2 cellular contexts compared by ENCODE assay signal in genomic region chr18:30568333-30568732, GRCh38.
A peak's percentile ranks its signal among the peaks of the same experiment; 100 is the strongest.
TF ChIP-seq lines count a peak whose summit lies in the region.

No MANE protein-coding gene starts in this region.

TF ChIP-seq in GM12878, 131 proteins besides CTCF, POLR2A, EP300 and RAD21:
- no peak for TF ChIP-seq SP1 (IDR thresholded peaks at IDR 0.05; ENCODE audit: low read depth, low read length)
- TF ChIP-seq, protein P1, sequence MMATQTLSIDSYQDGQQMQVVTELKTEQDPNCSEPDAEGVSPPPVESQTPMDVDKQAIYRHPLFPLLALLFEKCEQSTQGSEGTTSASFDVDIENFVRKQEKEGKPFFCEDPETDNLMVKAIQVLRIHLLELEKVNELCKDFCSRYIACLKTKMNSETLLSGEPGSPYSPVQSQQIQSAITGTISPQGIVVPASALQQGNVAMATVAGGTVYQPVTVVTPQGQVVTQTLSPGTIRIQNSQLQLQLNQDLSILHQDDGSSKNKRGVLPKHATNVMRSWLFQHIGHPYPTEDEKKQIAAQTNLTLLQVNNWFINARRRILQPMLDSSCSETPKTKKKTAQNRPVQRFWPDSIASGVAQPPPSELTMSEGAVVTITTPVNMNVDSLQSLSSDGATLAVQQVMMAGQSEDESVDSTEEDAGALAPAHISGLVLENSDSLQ (IDR thresholded peaks at IDR 0.05): 0 out of 2 replicates have a peak, but pooled peaks have one; percentile 22

TF ChIP-seq in K562, 482 proteins besides CTCF, POLR2A, EP300 and RAD21 (continues in another document):
- TF ChIP-seq ZNF146 (CRISPR knock-in tag; IDR thresholded peaks at IDR 0.05; ENCODE audit: unreplicated experiment) (no peak), SAP30 (IDR thresholded peaks at IDR 0.05; ENCODE audit: borderline replicate concordance, insufficient read depth, low read depth, low read length, poor library complexity, severe bottlenecking) (no peak), MYC (IDR thresholded peaks at IDR 0.05; ENCODE audit: low read depth, low read length) (no peak), MYC (CRISPR knock-in tag; IDR thresholded peaks at IDR 0.05; ENCODE audit: borderline replicate concordance, low read depth) (no peak), E2F3 (CRISPR knock-in tag; IDR thresholded peaks at IDR 0.05) (no peak), NCOA4 (IDR thresholded peaks at IDR 0.05; ENCODE audit: partially characterized antibody) (no peak), RB1 (IDR thresholded peaks at IDR 0.05; ENCODE audit: low read depth) (no peak), KDM1A (IDR thresholded peaks at IDR 0.05) (peak; percentile 22 to 36; a peak in 1 of 4 replicates), TCF7L2 (IDR thresholded peaks at IDR 0.05; ENCODE audit: low read depth, low read length) (no peak), CREM (IDR thresholded peaks at IDR 0.05; ENCODE audit: low read depth) (no peak), KDM2B (CRISPR knock-in tag; IDR thresholded peaks at IDR 0.05) (no peak), FOXK2 (conservative IDR thresholded peaks at IDR 0.05 in 1 of 2, IDR thresholded peaks at IDR 0.05 in 1 of 2; ENCODE audit: low read depth in 2 of 2) (no peak), MEF2D (tag; conservative IDR thresholded peaks at IDR 0.05; ENCODE audit: low read depth) (no peak), ZFP30 (CRISPR knock-in tag; IDR thresholded peaks at IDR 0.05; ENCODE audit: borderline replicate concordance) (no peak), ZNF699 (CRISPR knock-in tag; IDR thresholded peaks at IDR 0.05; ENCODE audit: insufficient replicate concordance) (no peak), NCOA6 (IDR thresholded peaks at IDR 0.05) (no peak), THRAP3 (IDR thresholded peaks at IDR 0.05; ENCODE audit: borderline replicate concordance) (no peak), SMAD4 (CRISPR knock-in tag; conservative IDR thresholded peaks at IDR 0.05) (peak; percentile 64; the same call in 1 of the 2 replicates), HNRNPL (IDR thresholded peaks at IDR 0.05; ENCODE audit: low read depth, low read length) (no peak), RBBP5 (IDR thresholded peaks at IDR 0.05; ENCODE audit: borderline replicate concordance, insufficient read depth, low read length, poor library complexity, severe bottlenecking) (no peak), NFRKB (IDR thresholded peaks at IDR 0.05; ENCODE audit: low read depth) (no peak), BDP1 (IDR thresholded peaks at IDR 0.05; ENCODE audit: insufficient read depth, insufficient read length) (no peak), ERF (CRISPR knock-in tag; IDR thresholded peaks at IDR 0.05) (no peak), DNMT1 (IDR thresholded peaks at IDR 0.05) (no peak), PCBP2 (IDR thresholded peaks at IDR 0.05; ENCODE audit: low read depth, low read length, poor library complexity, severe bottlenecking) (no peak), FOXA1 (IDR thresholded peaks at IDR 0.05; ENCODE audit: borderline replicate concordance) (no peak), HNRNPLL (IDR thresholded peaks at IDR 0.05; ENCODE audit: low read depth, low read length, poor library complexity, severe bottlenecking) (no peak), ARNT (IDR thresholded peaks at IDR 0.05) (no peak), CBX2 (IDR thresholded peaks at IDR 0.05; ENCODE audit: insufficient read depth, low read length, poor library complexity, severe bottlenecking) (no peak), CCNT2 (IDR thresholded peaks at IDR 0.05; ENCODE audit: borderline replicate concordance, extremely low read depth, insufficient read length, low read depth, low read length) (no peak), STAT5A (IDR thresholded peaks at IDR 0.05; ENCODE audit: borderline replicate concordance, low read length) (peak; percentile 79; the same call in 1 of the 2 replicates), ETS2 (tag; IDR thresholded peaks at IDR 0.05; ENCODE audit: borderline replicate concordance, poor library complexity, severe bottlenecking) (no peak), EZH2 (IDR thresholded peaks at IDR 0.05; ENCODE audit: borderline replicate concordance, low read depth, low read length) (no peak), ZNF124 (CRISPR knock-in tag; IDR thresholded peaks at IDR 0.05) (no peak), DPF2 (IDR thresholded peaks at IDR 0.05) (no peak), ARID2 (IDR thresholded peaks at IDR 0.05) (no peak), PYGO2 (tag; IDR thresholded peaks at IDR 0.05) (no peak), ADNP (tag; IDR thresholded peaks at IDR 0.05) (no peak), WHSC1 (IDR thresholded peaks at IDR 0.05; ENCODE audit: low read length) (no peak), SMAD1 (IDR thresholded peaks at IDR 0.05; ENCODE audit: low read depth, low read length, partially characterized antibody) (no peak), ZKSCAN1 (IDR thresholded peaks at IDR 0.05; ENCODE audit: low read depth, low read length) (no peak), CHD4 (IDR thresholded peaks at IDR 0.05; ENCODE audit: insufficient read depth, insufficient replicate concordance, low read depth, low read length, poor library complexity, severe bottlenecking) (no peak), SUPT5H (IDR thresholded peaks at IDR 0.05) (no peak), ZBTB7A (IDR thresholded peaks at IDR 0.05; ENCODE audit: borderline replicate concordance, control insufficient read depth, low read depth, low read length) (no peak), ZNF165 (CRISPR knock-in tag; IDR thresholded peaks at IDR 0.05; ENCODE audit: borderline replicate concordance) (no peak), HEY1 (CRISPR knock-in tag; IDR thresholded peaks at IDR 0.05; ENCODE audit: borderline replicate concordance) (no peak), BHLHE40 (IDR thresholded peaks at IDR 0.05; ENCODE audit: low read length) (no peak), U2AF1 (optimal IDR thresholded peaks at IDR 0.05; ENCODE audit: low read depth, low read length) (no peak), HDAC3 (IDR thresholded peaks at IDR 0.05; ENCODE audit: borderline replicate concordance, partially characterized antibody) (no peak), SAFB2 (IDR thresholded peaks at IDR 0.05; ENCODE audit: borderline replicate concordance, low read depth, low read length, severe bottlenecking) (no peak)
- TF ChIP-seq, protein P2, sequence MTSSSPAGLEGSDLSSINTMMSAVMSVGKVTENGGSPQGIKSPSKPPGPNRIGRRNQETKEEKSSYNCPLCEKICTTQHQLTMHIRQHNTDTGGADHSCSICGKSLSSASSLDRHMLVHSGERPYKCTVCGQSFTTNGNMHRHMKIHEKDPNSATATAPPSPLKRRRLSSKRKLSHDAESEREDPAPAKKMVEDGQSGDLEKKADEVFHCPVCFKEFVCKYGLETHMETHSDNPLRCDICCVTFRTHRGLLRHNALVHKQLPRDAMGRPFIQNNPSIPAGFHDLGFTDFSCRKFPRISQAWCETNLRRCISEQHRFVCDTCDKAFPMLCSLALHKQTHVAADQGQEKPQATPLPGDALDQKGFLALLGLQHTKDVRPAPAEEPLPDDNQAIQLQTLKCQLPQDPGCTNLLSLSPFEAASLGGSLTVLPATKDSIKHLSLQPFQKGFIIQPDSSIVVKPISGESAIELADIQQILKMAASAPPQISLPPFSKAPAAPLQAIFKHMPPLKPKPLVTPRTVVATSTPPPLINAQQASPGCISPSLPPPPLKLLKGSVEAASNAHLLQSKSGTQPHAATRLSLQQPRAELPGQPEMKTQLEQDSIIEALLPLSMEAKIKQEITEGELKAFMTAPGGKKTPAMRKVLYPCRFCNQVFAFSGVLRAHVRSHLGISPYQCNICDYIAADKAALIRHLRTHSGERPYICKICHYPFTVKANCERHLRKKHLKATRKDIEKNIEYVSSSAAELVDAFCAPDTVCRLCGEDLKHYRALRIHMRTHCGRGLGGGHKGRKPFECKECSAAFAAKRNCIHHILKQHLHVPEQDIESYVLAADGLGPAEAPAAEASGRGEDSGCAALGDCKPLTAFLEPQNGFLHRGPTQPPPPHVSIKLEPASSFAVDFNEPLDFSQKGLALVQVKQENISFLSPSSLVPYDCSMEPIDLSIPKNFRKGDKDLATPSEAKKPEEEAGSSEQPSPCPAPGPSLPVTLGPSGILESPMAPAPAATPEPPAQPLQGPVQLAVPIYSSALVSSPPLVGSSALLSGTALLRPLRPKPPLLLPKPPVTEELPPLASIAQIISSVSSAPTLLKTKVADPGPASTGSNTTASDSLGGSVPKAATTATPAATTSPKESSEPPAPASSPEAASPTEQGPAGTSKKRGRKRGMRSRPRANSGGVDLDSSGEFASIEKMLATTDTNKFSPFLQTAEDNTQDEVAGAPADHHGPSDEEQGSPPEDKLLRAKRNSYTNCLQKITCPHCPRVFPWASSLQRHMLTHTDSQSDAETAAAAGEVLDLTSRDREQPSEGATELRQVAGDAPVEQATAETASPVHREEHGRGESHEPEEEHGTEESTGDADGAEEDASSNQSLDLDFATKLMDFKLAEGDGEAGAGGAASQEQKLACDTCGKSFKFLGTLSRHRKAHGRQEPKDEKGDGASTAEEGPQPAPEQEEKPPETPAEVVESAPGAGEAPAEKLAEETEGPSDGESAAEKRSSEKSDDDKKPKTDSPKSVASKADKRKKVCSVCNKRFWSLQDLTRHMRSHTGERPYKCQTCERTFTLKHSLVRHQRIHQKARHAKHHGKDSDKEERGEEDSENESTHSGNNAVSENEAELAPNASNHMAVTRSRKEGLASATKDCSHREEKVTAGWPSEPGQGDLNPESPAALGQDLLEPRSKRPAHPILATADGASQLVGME (CRISPR knock-in tag; IDR thresholded peaks at IDR 0.05): no peak
- TF ChIP-seq, protein P3, sequence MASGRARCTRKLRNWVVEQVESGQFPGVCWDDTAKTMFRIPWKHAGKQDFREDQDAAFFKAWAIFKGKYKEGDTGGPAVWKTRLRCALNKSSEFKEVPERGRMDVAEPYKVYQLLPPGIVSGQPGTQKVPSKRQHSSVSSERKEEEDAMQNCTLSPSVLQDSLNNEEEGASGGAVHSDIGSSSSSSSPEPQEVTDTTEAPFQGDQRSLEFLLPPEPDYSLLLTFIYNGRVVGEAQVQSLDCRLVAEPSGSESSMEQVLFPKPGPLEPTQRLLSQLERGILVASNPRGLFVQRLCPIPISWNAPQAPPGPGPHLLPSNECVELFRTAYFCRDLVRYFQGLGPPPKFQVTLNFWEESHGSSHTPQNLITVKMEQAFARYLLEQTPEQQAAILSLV (tag; IDR thresholded peaks at IDR 0.05): no peak
- TF ChIP-seq, protein P4, sequence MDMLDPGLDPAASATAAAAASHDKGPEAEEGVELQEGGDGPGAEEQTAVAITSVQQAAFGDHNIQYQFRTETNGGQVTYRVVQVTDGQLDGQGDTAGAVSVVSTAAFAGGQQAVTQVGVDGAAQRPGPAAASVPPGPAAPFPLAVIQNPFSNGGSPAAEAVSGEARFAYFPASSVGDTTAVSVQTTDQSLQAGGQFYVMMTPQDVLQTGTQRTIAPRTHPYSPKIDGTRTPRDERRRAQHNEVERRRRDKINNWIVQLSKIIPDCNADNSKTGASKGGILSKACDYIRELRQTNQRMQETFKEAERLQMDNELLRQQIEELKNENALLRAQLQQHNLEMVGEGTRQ (CRISPR knock-in tag; IDR thresholded peaks at IDR 0.05): no peak
- TF ChIP-seq, protein P5, sequence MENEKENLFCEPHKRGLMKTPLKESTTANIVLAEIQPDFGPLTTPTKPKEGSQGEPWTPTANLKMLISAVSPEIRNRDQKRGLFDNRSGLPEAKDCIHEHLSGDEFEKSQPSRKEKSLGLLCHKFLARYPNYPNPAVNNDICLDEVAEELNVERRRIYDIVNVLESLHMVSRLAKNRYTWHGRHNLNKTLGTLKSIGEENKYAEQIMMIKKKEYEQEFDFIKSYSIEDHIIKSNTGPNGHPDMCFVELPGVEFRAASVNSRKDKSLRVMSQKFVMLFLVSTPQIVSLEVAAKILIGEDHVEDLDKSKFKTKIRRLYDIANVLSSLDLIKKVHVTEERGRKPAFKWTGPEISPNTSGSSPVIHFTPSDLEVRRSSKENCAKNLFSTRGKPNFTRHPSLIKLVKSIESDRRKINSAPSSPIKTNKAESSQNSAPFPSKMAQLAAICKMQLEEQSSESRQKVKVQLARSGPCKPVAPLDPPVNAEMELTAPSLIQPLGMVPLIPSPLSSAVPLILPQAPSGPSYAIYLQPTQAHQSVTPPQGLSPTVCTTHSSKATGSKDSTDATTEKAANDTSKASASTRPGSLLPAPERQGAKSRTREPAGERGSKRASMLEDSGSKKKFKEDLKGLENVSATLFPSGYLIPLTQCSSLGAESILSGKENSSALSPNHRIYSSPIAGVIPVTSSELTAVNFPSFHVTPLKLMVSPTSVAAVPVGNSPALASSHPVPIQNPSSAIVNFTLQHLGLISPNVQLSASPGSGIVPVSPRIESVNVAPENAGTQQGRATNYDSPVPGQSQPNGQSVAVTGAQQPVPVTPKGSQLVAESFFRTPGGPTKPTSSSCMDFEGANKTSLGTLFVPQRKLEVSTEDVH (IDR thresholded peaks at IDR 0.05; ENCODE audit: low read depth, partially characterized antibody): no peak
- TF ChIP-seq, protein P6, sequence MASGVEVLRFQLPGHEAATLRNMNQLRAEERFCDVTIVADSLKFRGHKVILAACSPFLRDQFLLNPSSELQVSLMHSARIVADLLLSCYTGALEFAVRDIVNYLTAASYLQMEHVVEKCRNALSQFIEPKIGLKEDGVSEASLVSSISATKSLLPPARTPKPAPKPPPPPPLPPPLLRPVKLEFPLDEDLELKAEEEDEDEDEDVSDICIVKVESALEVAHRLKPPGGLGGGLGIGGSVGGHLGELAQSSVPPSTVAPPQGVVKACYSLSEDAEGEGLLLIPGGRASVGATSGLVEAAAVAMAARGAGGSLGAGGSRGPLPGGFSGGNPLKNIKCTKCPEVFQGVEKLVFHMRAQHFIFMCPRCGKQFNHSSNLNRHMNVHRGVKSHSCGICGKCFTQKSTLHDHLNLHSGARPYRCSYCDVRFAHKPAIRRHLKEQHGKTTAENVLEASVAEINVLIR (CRISPR knock-in tag; IDR thresholded peaks at IDR 0.05): no peak
- TF ChIP-seq, protein P7, sequence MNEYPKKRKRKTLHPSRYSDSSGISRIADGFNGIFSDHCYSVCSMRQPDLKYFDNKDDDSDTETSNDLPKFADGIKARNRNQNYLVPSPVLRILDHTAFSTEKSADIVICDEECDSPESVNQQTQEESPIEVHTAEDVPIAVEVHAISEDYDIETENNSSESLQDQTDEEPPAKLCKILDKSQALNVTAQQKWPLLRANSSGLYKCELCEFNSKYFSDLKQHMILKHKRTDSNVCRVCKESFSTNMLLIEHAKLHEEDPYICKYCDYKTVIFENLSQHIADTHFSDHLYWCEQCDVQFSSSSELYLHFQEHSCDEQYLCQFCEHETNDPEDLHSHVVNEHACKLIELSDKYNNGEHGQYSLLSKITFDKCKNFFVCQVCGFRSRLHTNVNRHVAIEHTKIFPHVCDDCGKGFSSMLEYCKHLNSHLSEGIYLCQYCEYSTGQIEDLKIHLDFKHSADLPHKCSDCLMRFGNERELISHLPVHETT (CRISPR knock-in tag; conservative IDR thresholded peaks at IDR 0.05 in 1 of 2, IDR thresholded peaks at IDR 0.05 in 1 of 2): no peak
